In genomic region chr2:230949966-230950832, GRCh38 we compare ENCODE assay signal across 13 cellular contexts. TPM values are rescaled to one million over a fixed set of nuclear protein-coding genes. Genes with fewer than 3 reads are reported as not detected.
DNase-seq lines count a peak whose midpoint lies in the region; ATAC-seq, FAIRE-seq and TF ChIP-seq lines count a peak whose summit lies in the region.
"Had no signal": no experiment of that assay in that cellular context is flagged by ENCODE, and none has a peak within 500 bp of the region (broad histone marks: within the 10 kb centered on the region; RNA-seq: fewer than 3 reads in every experiment).

No MANE protein-coding gene starts in this region.

- no peak overlapping the region for H3K4me3 Mint-ChIP-seq in activated CD4-positive, alpha-beta memory T cell treated with anti-CD3 and anti-CD28 coated beads, Interleukin-2, amount 10 ng/mL, durations not matched to agents 7 days and 5 days
- H3K4me3 Mint-ChIP-seq in type B pancreatic cell, result no peak overlapping the region
- H3K4me3 Mint-ChIP-seq: activated naive CD4-positive, alpha-beta T cell treated with anti-CD3 and anti-CD28 coated beads, Interleukin-2, amount 50 U/mL, for 24 hours had no signal

- peak overlapping the region; percentile 67 for H3K27ac Mint-ChIP-seq in activated CD4-positive, alpha-beta memory T cell treated with anti-CD3 and anti-CD28 coated beads, Interleukin-2, amount 10 ng/mL, durations not matched to agents 7 days and 5 days
- no peak overlapping the region for H3K27ac Mint-ChIP-seq in type B pancreatic cell

- peaks cover 42% of the 10 kb centered on the region for H3K4me1 Mint-ChIP-seq in activated CD4-positive, alpha-beta memory T cell treated with anti-CD3 and anti-CD28 coated beads, Interleukin-2, amount 10 ng/mL, durations not matched to agents 7 days and 5 days
- H3K4me1 Mint-ChIP-seq in type B pancreatic cell (ENCODE audit: unreplicated experiment), result no peaks in the 10 kb centered on the region
- H3K4me1 Mint-ChIP-seq: activated naive CD4-positive, alpha-beta T cell treated with anti-CD3 and anti-CD28 coated beads, Interleukin-2, amount 50 U/mL, for 24 hours had no signal

- FAIRE-seq in GM18507 (lab: Jason Lieb, UNC) (peak; percentile 98), frontal cortex (lab: Jason Lieb, UNC) (no peak)

- TF ChIP-seq CTCF in type B pancreatic cell (conservative IDR thresholded peaks at IDR 0.05), result no peak

- H3K27me3 Mint-ChIP-seq in activated CD4-positive, alpha-beta memory T cell treated with anti-CD3 and anti-CD28 coated beads, Interleukin-2, amount 10 ng/mL, durations not matched to agents 7 days and 5 days, result peaks cover 15% of the 10 kb centered on the region
- peaks cover 11% of the 10 kb centered on the region for H3K27me3 Mint-ChIP-seq in type B pancreatic cell

- POLR2A ChIA-PET in activated CD4-positive, alpha-beta memory T cell treated with anti-CD3 and anti-CD28 coated beads, Interleukin-2, amount 10 ng/mL, durations not matched to agents 7 days and 5 days (lab: Charles Lee), result interaction anchor here (1.2 to 1.5 kb wide), 3 partner anchors 10 to 34 kb away, joined by 3 to 4 read pairs (median 4); no protein-coding TSS in a partner anchor

- ATAC-seq in GM19372 (IDR thresholded peaks at IDR 0.05; ENCODE audit: low read depth, unreplicated experiment) (peak; percentile 50), HG02884 (IDR thresholded peaks at IDR 0.05; ENCODE audit: unreplicated experiment) (peak; percentile 65)

- no peaks in the 10 kb centered on the region for H3K9me3 Mint-ChIP-seq in activated CD4-positive, alpha-beta memory T cell treated with anti-CD3 and anti-CD28 coated beads, Interleukin-2, amount 10 ng/mL, durations not matched to agents 7 days and 5 days
- no peaks in the 10 kb centered on the region for H3K9me3 Mint-ChIP-seq in type B pancreatic cell
- H3K9me3 Mint-ChIP-seq: activated naive CD4-positive, alpha-beta T cell treated with anti-CD3 and anti-CD28 coated beads, Interleukin-2, amount 50 U/mL, for 24 hours had no signal

- CTCF ChIA-PET in activated CD4-positive, alpha-beta memory T cell treated with anti-CD3 and anti-CD28 coated beads, Interleukin-2, amount 10 ng/mL, durations not matched to agents 7 days and 5 days (lab: Charles Lee), result interaction anchor here (1.0 to 1.7 kb wide), 3 partner anchors 9 to 34 kb away, joined by 3 to 6 read pairs (median 4); no protein-coding TSS in a partner anchor

- H3K36me3 Mint-ChIP-seq in activated CD4-positive, alpha-beta memory T cell treated with anti-CD3 and anti-CD28 coated beads, Interleukin-2, amount 10 ng/mL, durations not matched to agents 7 days and 5 days (ENCODE audit: low read depth), result no peaks in the 10 kb centered on the region
- no peaks in the 10 kb centered on the region for H3K36me3 Mint-ChIP-seq in type B pancreatic cell
- H3K36me3 Mint-ChIP-seq: activated naive CD4-positive, alpha-beta T cell treated with anti-CD3 and anti-CD28 coated beads, Interleukin-2, amount 50 U/mL, for 24 hours had no signal

- DNase-seq in GM18507 (ENCODE audit: extremely low spot score, insufficient read length, low read depth) (no peak), globus pallidus (ENCODE audit: low spot score) (no peak), type B pancreatic cell (ENCODE audit: extremely low spot score, unreplicated experiment) (no peak), frontal cortex (ENCODE audit: low spot score in 2 of 2) (no peak), HuH-7.5 (ENCODE audit: low spot score) (no peak)
- DNase-seq in activated CD4-positive, alpha-beta memory T cell treated with anti-CD3 and anti-CD28 coated beads, Interleukin-2, amount 10 ng/mL, durations not matched to agents 7 days and 5 days, result no peak
- DNase-seq: effector CD4-positive, alpha-beta T cell had no signal

RNA-seq across cellular contexts. Expression of gene GPR55, which starts 25.2 kb away (rescaled TPM):
- 1 to 10 TPM; 7.3 to 7.4 TPM for total RNA-seq in activated CD4-positive, alpha-beta memory T cell treated with anti-CD3 and anti-CD28 coated beads, Interleukin-2, amount 10 ng/mL, durations not matched to agents 7 days and 5 days
- 0.24 TPM in 1 of 2 replicates, not detected in the other for total RNA-seq in type B pancreatic cell (ENCODE audit: low replicate concordance)
- total RNA-seq in frontal cortex, result not detected
- total RNA-seq: M059J had no signal

RNA-seq across cellular contexts. Expression of gene SPATA3, which starts 45.7 kb away (rescaled TPM):
- under 1 TPM in 1 of 2 experiments, not detected in 1; 0.35 TPM for total RNA-seq in activated CD4-positive, alpha-beta memory T cell treated with anti-CD3 and anti-CD28 coated beads, Interleukin-2, amount 10 ng/mL, durations not matched to agents 7 days and 5 days
- total RNA-seq in type B pancreatic cell (ENCODE audit: low replicate concordance) (not detected in 2 replicates), frontal cortex (not detected)
- total RNA-seq: H4; M059J; T-helper 2 cell treated with Interferon-gamma antibody and Interleukin-4, amounts not matched to agents 100 ng/mL and 5 ng/mL, for 36 hours had no signal
